8 cellular contexts compared by ENCODE assay signal in genomic region chr3:30659270-30660127, GRCh38. TPM values are rescaled to one million over a fixed set of nuclear protein-coding genes. Genes with fewer than 3 reads are reported as not detected.
DNase-seq lines count a peak whose midpoint lies in the region; ATAC-seq and TF ChIP-seq lines count a peak whose summit lies in the region.

No MANE protein-coding gene starts in this region.

- intact Hi-C loops in right cardiac atrium (cut with DNase I) (no loop called here), stomach (cut with DNase I; ENCODE audit: low total_unique reads) (loop anchor here (10.0 kb wide), 1 partner anchor 45 kb away; no protein-coding TSS in a partner anchor)

- no peak for TF ChIP-seq POLR2A in stomach (IDR thresholded peaks at IDR 0.05)

- H3K36me3 Mint-ChIP-seq in T-helper 1 cell treated with Interleukin-12 subunit alpha and Interleukin-12 subunit beta and Interleukin-4 antibody, amounts not matched to agents 30 μg/mL and 1 μg/mL, for 36 hours (ENCODE audit: low read depth), result peaks cover 64% of the 10 kb centered on the region
- peaks cover 99% of the 10 kb centered on the region for H3K36me3 Mint-ChIP-seq in activated T-helper 17 cell treated with anti-CD3 and anti-CD28 coated beads, Interleukin-2, amount 50 U/mL, for 72 hours (ENCODE audit: low read depth)

- H3K36me3 ChIP-seq in stomach, result peaks cover 25 to 69% (median 56%) of the 10 kb centered on the region in 4 donors

- H3K4me1 ChIP-seq in right cardiac atrium (ENCODE audit: control insufficient read depth, insufficient read depth, low read length) (peaks cover 34% of the 10 kb centered on the region), stomach (peaks cover 33 to 97% (median 64%) of the 10 kb centered on the region in 4 donors)

- H3K4me3 Mint-ChIP-seq in T-helper 1 cell treated with Interleukin-12 subunit alpha and Interleukin-12 subunit beta and Interleukin-4 antibody, amounts not matched to agents 30 μg/mL and 1 μg/mL, for 36 hours, result peak overlapping the region; percentile 73
- H3K4me3 Mint-ChIP-seq in activated T-helper 17 cell treated with anti-CD3 and anti-CD28 coated beads, Interleukin-2, amount 50 U/mL, for 72 hours, result peak overlapping the region; percentile 84

- no peak for TF ChIP-seq CTCF in stomach (IDR thresholded peaks at IDR 0.05)

- H3K9me3 ChIP-seq in right cardiac atrium (ENCODE audit: control insufficient read depth, low read length) (no peaks in the 10 kb centered on the region), stomach (no peaks in the 10 kb centered on the region)

- no peak for ATAC-seq in activated T-helper 17 cell treated with anti-CD3 and anti-CD28 coated beads, Interleukin-2, amount 50 U/mL, for 72 hours (replicated peaks)
- ATAC-seq in right cardiac atrium (peak; percentile 30 to 49), HG03108 (IDR thresholded peaks at IDR 0.05; ENCODE audit: unreplicated experiment) (no peak), GM18520 (IDR thresholded peaks at IDR 0.05; ENCODE audit: unreplicated experiment) (no peak)

- 71% methylated on average over 7 of the region's 7 CpGs for WGBS in right cardiac atrium
- WGBS in stomach, 5 donors, result 66 to 76% (median 72%) methylated on average over 7 of the region's 7 CpGs

- no peaks in the 10 kb centered on the region for H3K9me3 Mint-ChIP-seq in T-helper 1 cell treated with Interleukin-12 subunit alpha and Interleukin-12 subunit beta and Interleukin-4 antibody, amounts not matched to agents 30 μg/mL and 1 μg/mL, for 36 hours
- H3K9me3 Mint-ChIP-seq in activated T-helper 17 cell treated with anti-CD3 and anti-CD28 coated beads, Interleukin-2, amount 50 U/mL, for 72 hours, result no peaks in the 10 kb centered on the region

- no peaks in the 10 kb centered on the region for H3K27me3 Mint-ChIP-seq in T-helper 1 cell treated with Interleukin-12 subunit alpha and Interleukin-12 subunit beta and Interleukin-4 antibody, amounts not matched to agents 30 μg/mL and 1 μg/mL, for 36 hours (ENCODE audit: low read depth)
- H3K27me3 Mint-ChIP-seq in activated T-helper 17 cell treated with anti-CD3 and anti-CD28 coated beads, Interleukin-2, amount 50 U/mL, for 72 hours, result no peaks in the 10 kb centered on the region

- H3K27me3 ChIP-seq in right cardiac atrium (ENCODE audit: control insufficient read depth, insufficient read depth), result no peaks in the 10 kb centered on the region
- no peaks in the 10 kb centered on the region for H3K27me3 ChIP-seq in stomach

- peak overlapping the region; percentile 93 for H3K27ac Mint-ChIP-seq in T-helper 1 cell treated with Interleukin-12 subunit alpha and Interleukin-12 subunit beta and Interleukin-4 antibody, amounts not matched to agents 30 μg/mL and 1 μg/mL, for 36 hours
- peak overlapping the region; percentile 95 for H3K27ac Mint-ChIP-seq in activated T-helper 17 cell treated with anti-CD3 and anti-CD28 coated beads, Interleukin-2, amount 50 U/mL, for 72 hours

- H3K4me1 Mint-ChIP-seq in T-helper 1 cell treated with Interleukin-12 subunit alpha and Interleukin-12 subunit beta and Interleukin-4 antibody, amounts not matched to agents 30 μg/mL and 1 μg/mL, for 36 hours (ENCODE audit: low read depth), result peaks cover 85% of the 10 kb centered on the region
- peaks cover 76% of the 10 kb centered on the region for H3K4me1 Mint-ChIP-seq in activated T-helper 17 cell treated with anti-CD3 and anti-CD28 coated beads, Interleukin-2, amount 50 U/mL, for 72 hours

- TF ChIP-seq EP300 in stomach (IDR thresholded peaks at IDR 0.05), result no peak

- H3K4me3 ChIP-seq in right cardiac atrium (ENCODE audit: low read length) (no peak overlapping the region), stomach (no peak overlapping the region)

- DNase-seq in T-helper 1 cell (no peak), right cardiac atrium (peak in 1 of 3 donors; percentile 26), stomach (no peak), NCI-H2081 (lab: John Stamatoyannopoulos, UW) (no peak)

- peak overlapping the region; percentile 34 for H3K27ac ChIP-seq in right cardiac atrium (ENCODE audit: low read length)
- H3K27ac ChIP-seq in stomach, result peak overlapping the region in 4 of 5 donors; percentile 56 to 81 (median 72)

RNA-seq across cellular contexts. Expression of gene TGFBR2, which starts 53.1 kb away (rescaled TPM):
- total RNA-seq in activated T-helper 17 cell treated with anti-CD3 and anti-CD28 coated beads, Interleukin-2, amount 50 U/mL, for 72 hours, result 10 to 100 TPM; 51.2 to 63.2 TPM
- total RNA-seq in right cardiac atrium, result 100 to 1,000 TPM; 196 to 255 (median 212) TPM
- polyA plus RNA-seq in right cardiac atrium, result 77.7 TPM
- total RNA-seq in stomach, result 100 to 1,000 TPM in 2 of 5 donors, 10 to 100 TPM in 3; 59.1 to 115 (median 89.3) TPM
- 10 to 100 TPM; 13.7 to 44.1 (median 27.4) TPM for polyA plus RNA-seq in stomach

Comparison
In these comparisons a context has a peak if more than half of its experiments do, and no peak if none do; other contexts are left out.
1. ATAC-seq: peak in right cardiac atrium (2 of 2); none in activated T-helper 17 cell treated with anti-CD3 and anti-CD28 coated beads, Interleukin-2, amount 50 U/mL, for 72 hours (single experiment), HG03108 (single experiment) and GM18520 (single experiment).